ENCODE assay signal across 23 cellular contexts in genomic region chr3:46678280-46678679, GRCh38. TPM values are rescaled to one million over a fixed set of nuclear protein-coding genes. Genes with fewer than 3 reads are reported as not detected.
"Had no signal": no experiment of that assay in that cellular context is flagged by ENCODE, and none has a peak within 500 bp of the region (broad histone marks: within the 10 kb centered on the region; RNA-seq: fewer than 3 reads in every experiment).

No MANE protein-coding gene starts in this region.

- ATAC-seq: HepG2, Panc1 had no signal

- H3K4me1 ChIP-seq: SJSA1 had no signal

- DNase-seq: IMR-90, Kasumi-1, MM.1S, NCI-H1092 treated with DMSO at 0.1 percent for 48 hours, NCI-H1436, NCI-H187, NCI-H2029, NCI-H2081 treated with DMSO at 0.1 percent for 48 hours, NCI-H2171, NCI-H226, NCI-H446, NCI-H510A, NCI-H524 treated with DMSO at 0.1 percent for 48 hours, NCI-H69, NCI-H774, SIG-M5 had no signal

- H3K4me2 ChIP-seq: KMS-11 had no signal

- H3K9ac ChIP-seq: KMS-11 had no signal

- H3K4me3 ChIP-seq: SJSA1, SK-N-MC had no signal

- FAIRE-seq: HepG2 had no signal

- H3K9me3 ChIP-seq: SJSA1 had no signal

- H3K27ac ChIP-seq: KMS-11, SJSA1, SK-N-MC had no signal

- H3K36me3 ChIP-seq: SJSA1 had no signal

- H3K27me3 ChIP-seq: SJSA1 had no signal

RNA-seq across cellular contexts. Expression of gene ALS2CL, which starts 15.2 kb away (rescaled TPM):
- total RNA-seq: HepG2 had no signal
- polyA plus RNA-seq: HepG2 had no signal

RNA-seq across cellular contexts. Expression of gene TMIE, which starts 22.9 kb away (rescaled TPM):
- total RNA-seq: HepG2, HT1080, IMR-90, SJSA1 had no signal
- polyA plus RNA-seq: HepG2 had no signal

RNA-seq across cellular contexts. Expression of gene PRSS50, which starts 39.4 kb away (rescaled TPM):
- total RNA-seq: HepG2, HT1080, IMR-90, M059J, SJSA1 had no signal
- polyA plus RNA-seq: HepG2, IMR-90 had no signal
